Comparison of ENCODE assay signal across 1 cellular context in the genomic region with DNA sequence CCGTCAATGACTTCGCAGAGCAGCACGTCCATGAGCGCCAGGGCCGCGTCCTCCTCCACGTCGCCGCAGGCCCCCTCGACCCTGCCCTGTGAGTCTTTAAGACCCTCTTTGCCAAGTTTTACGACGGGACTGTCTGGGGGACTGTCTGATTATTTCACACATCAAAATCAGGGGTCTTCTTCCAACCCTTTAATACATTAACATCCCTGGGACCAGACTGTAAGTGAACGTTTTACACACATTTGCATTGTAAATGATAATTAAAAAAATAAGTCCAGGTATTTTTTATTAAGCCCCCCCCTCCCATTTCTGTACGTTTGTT.
TF ChIP-seq lines count a peak whose summit lies in the region.

No MANE protein-coding gene starts in this region.

TF ChIP-seq in WTC11, 78 proteins besides CTCF, POLR2A, EP300 and RAD21:
- no peak for TF ChIP-seq ESRRA (CRISPR knock-in tag; IDR thresholded peaks at IDR 0.05; ENCODE audit: borderline replicate concordance)
- TF ChIP-seq SP1 (CRISPR knock-in tag; conservative IDR thresholded peaks at IDR 0.05) = no peak
- no peak for TF ChIP-seq NR1H2 (CRISPR knock-in tag; IDR thresholded peaks at IDR 0.05)
- TF ChIP-seq ATF6 (CRISPR knock-in tag; IDR thresholded peaks at IDR 0.05) = no peak
- TF ChIP-seq KAT7 (CRISPR knock-in tag; IDR thresholded peaks at IDR 0.05; ENCODE audit: borderline replicate concordance) = no peak
- TF ChIP-seq CREB1 (CRISPR knock-in tag; IDR thresholded peaks at IDR 0.05) = no peak
- TF ChIP-seq ZNF416 (CRISPR knock-in tag; IDR thresholded peaks at IDR 0.05) = no peak
- TF ChIP-seq ZNF396 (CRISPR knock-in tag; IDR thresholded peaks at IDR 0.05; ENCODE audit: borderline replicate concordance) = no peak
- no peak for TF ChIP-seq ZNF671 (CRISPR knock-in tag; IDR thresholded peaks at IDR 0.05)
- TF ChIP-seq IRF1 (CRISPR knock-in tag; IDR thresholded peaks at IDR 0.05) = no peak
- TF ChIP-seq JAZF1 (CRISPR knock-in tag; IDR thresholded peaks at IDR 0.05) = no peak
- TF ChIP-seq MXD4 (CRISPR knock-in tag; IDR thresholded peaks at IDR 0.05; ENCODE audit: borderline replicate concordance) = no peak
- TF ChIP-seq ZNF121 (CRISPR knock-in tag; IDR thresholded peaks at IDR 0.05) = no peak
- TF ChIP-seq ETV6 (CRISPR knock-in tag; IDR thresholded peaks at IDR 0.05) = no peak
- TF ChIP-seq JUN (CRISPR knock-in tag; IDR thresholded peaks at IDR 0.05) = no peak
- TF ChIP-seq USF2 (CRISPR knock-in tag; IDR thresholded peaks at IDR 0.05) = no peak
TF ChIP-seq in WTC11: peak in this region for 0.
